In genomic region chr16:82011199-82011641, GRCh38 we compare ENCODE assay signal across 8 cellular contexts.
A peak's percentile ranks its signal among the peaks of the same experiment; 100 is the strongest.
DNase-seq lines count a peak whose midpoint lies in the region; ATAC-seq and TF ChIP-seq lines count a peak whose summit lies in the region.

TSS of gene SDR42E1 (minus strand) at chr16:82011470. CDS start at chr16:82000858, 10,612 bp downstream.

- ATAC-seq in GM18505 (IDR thresholded peaks at IDR 0.05; ENCODE audit: unreplicated experiment) (peak; percentile 96), HG02973 (IDR thresholded peaks at IDR 0.05; ENCODE audit: unreplicated experiment) (peak; percentile 97)

- DNase-seq in NCI-H774 (lab: John Stamatoyannopoulos, UW) (peak; percentile 50), left kidney (ENCODE audit: low read depth, low spot score) (peak; percentile 94), KG1 (lab: John Stamatoyannopoulos, UW) (no peak), GDM1 (lab: John Stamatoyannopoulos, UW) (no peak)
- DNase-seq in activated effector memory CD4-positive, alpha-beta T cell treated with anti-CD3 and anti-CD28 coated beads, Interleukin-2, amount 50 U/mL, for 16 hours = peak; percentile 85
- DNase-seq in stimulated activated CD8-positive, alpha-beta memory T cell treated with anti-CD3 and anti-CD28 coated beads, Interleukin-2, amount 100 ng/mL, for 48 hours (ENCODE audit: low read depth in 2 of 2) = peak; percentile 48 to 61

- peak; percentile 60 for TF ChIP-seq POLR2A in GM18505 (IDR thresholded peaks at IDR 0.05; ENCODE audit: borderline replicate concordance, extremely low read depth, insufficient read depth, insufficient read length)

Comparison
In these comparisons a context has a peak if more than half of its experiments do, and no peak if none do; other contexts are left out.
1. DNase-seq: peak in NCI-H774 (single experiment), activated effector memory CD4-positive, alpha-beta T cell treated with anti-CD3 and anti-CD28 coated beads, Interleukin-2, amount 50 U/mL, for 16 hours (single experiment), left kidney (single experiment) and stimulated activated CD8-positive, alpha-beta memory T cell treated with anti-CD3 and anti-CD28 coated beads, Interleukin-2, amount 100 ng/mL, for 48 hours (2 of 2); none in KG1 (single experiment) and GDM1 (single experiment).